Comparison of ENCODE assay signal across 1 cellular context in genomic region chr4:187178084-187178483, GRCh38.
TF ChIP-seq lines count a peak whose summit lies in the region.

No MANE protein-coding gene starts in this region.

TF ChIP-seq in GM23338, 12 proteins besides CTCF, POLR2A, EP300 and RAD21 (continued from another document):
- TF ChIP-seq REST (IDR thresholded peaks at IDR 0.05; ENCODE audit: unreplicated experiment) (no peak), ETS1 (IDR thresholded peaks at IDR 0.05) (no peak), EZH2phosphoT487 (IDR thresholded peaks at IDR 0.05; ENCODE audit: unreplicated experiment) (no peak), NANOG (IDR thresholded peaks at IDR 0.05; ENCODE audit: borderline replicate concordance) (no peak), ZNF462 (CRISPR knock-in tag; IDR thresholded peaks at IDR 0.05) (no peak), EZH2 (IDR thresholded peaks at IDR 0.05; ENCODE audit: low read depth, unreplicated experiment) (no peak), STAT1 (IDR thresholded peaks at IDR 0.05; ENCODE audit: unreplicated experiment) (no peak), CREB1 (CRISPR knock-in tag; IDR thresholded peaks at IDR 0.05; ENCODE audit: low read depth) (no peak)
